1 cellular context compared by ENCODE assay signal in the genomic region with DNA sequence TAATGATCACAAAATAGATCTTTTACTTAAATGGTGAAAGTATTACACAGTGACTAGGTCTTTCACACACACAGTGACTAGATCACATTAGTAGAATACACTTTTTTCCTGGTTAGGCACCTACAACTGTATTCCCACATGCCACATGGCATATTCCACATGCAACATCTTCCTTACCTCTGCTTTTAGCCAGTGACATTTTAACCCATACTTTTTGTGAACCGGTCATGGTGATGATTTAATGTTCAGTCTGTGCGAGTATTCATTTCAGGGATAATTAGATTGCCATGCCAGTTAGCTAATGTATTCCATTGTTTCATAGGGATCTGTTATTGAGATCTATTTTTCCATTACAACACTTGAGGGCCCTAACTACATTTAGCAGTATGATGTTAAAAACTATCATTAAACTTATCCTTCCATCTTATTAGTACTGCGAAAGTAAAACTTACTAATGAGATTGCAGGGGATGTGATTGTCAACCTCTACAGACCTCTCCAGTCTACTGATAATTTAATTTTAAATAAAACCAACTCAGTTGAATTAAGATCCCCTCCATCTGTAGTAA.
TF ChIP-seq lines count a peak whose summit lies in the region.

No MANE protein-coding gene starts in this region.

TF ChIP-seq in SK-N-SH, 30 proteins besides CTCF, POLR2A, EP300 and RAD21:
- TF ChIP-seq RCOR1 (IDR thresholded peaks at IDR 0.05; ENCODE audit: low read length) (peak; percentile 53; the same call in 1 of the 2 replicates), FOXJ3 (CRISPR knock-in tag; IDR thresholded peaks at IDR 0.05) (no peak), CHD2 (IDR thresholded peaks at IDR 0.05; ENCODE audit: low read length, partially characterized antibody) (no peak), GATA2 (CRISPR knock-in tag; IDR thresholded peaks at IDR 0.05) (peak; percentile 44; the same call in 1 of the 2 replicates), POLR2AphosphoS5 (IDR thresholded peaks at IDR 0.05; ENCODE audit: low read depth, low read length) (no peak), MXI1 (IDR thresholded peaks at IDR 0.05; ENCODE audit: low read depth, low read length) (peak; percentile 79)
- TF ChIP-seq, protein P1, sequence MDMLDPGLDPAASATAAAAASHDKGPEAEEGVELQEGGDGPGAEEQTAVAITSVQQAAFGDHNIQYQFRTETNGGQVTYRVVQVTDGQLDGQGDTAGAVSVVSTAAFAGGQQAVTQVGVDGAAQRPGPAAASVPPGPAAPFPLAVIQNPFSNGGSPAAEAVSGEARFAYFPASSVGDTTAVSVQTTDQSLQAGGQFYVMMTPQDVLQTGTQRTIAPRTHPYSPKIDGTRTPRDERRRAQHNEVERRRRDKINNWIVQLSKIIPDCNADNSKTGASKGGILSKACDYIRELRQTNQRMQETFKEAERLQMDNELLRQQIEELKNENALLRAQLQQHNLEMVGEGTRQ (IDR thresholded peaks at IDR 0.05; ENCODE audit: borderline replicate concordance, low read depth, low read length), result no peak
TF ChIP-seq in SK-N-SH: peak in this region for 3.
